In the genomic region with DNA sequence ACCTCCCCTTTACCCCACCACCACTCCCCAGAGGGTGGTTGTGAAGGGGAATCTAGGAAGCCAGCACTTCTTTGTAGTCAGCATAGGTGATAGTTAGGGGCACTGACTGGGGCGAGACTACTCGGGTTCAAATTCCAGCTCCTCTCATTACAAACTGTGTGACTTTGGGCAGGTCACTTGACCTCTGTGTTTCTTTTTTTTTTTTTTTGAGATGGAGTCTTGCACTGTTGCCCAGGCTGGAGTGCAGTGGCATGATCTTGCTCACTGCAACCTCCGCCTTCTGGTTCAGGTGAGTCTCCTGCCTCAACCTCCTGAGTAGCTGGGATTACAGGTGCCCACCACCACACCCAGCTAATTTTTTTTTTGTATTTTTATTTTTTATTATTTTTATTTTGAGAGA, we compare ENCODE assay signal across 7 cellular contexts. TPM values are rescaled to one million over a fixed set of nuclear protein-coding genes. Genes with fewer than 3 reads are reported as not detected.
DNase-seq lines count a peak whose midpoint lies in the region; TF ChIP-seq lines count a peak whose summit lies in the region.
"Not testable (repeated sequence)": the region's sequence is repeated elsewhere in the genome, so short reads cannot be mapped to it uniquely, and the experiment has no call there.
"Had no signal": no experiment of that assay in that cellular context is flagged by ENCODE, and none has a peak within 500 bp of the region (broad histone marks: within the 10 kb centered on the region; RNA-seq: fewer than 3 reads in every experiment).

No MANE protein-coding gene starts in this region.

- H3K4me1 ChIP-seq in NT2/D1 (ENCODE audit: insufficient read depth, insufficient read length) (peaks cover 12% of the 10 kb centered on the region), stomach (peaks cover 29 to 59% (median 42%) of the 10 kb centered on the region in 4 donors)
- H3K4me1 ChIP-seq in breast epithelium, result not testable (repeated sequence)

- H3K9me3 ChIP-seq in NT2/D1 (ENCODE audit: insufficient read depth, low read length); breast epithelium; stomach: not testable (repeated sequence)

- not testable (repeated sequence) for TF ChIP-seq POLR2A in breast epithelium (IDR thresholded peaks at IDR 0.05); stomach (IDR thresholded peaks at IDR 0.05)

- H3K4me1 Mint-ChIP-seq in glutamatergic neuron (ENCODE audit: low read depth, unreplicated experiment) (peaks cover 16% of the 10 kb centered on the region), nephron (peaks cover 27% of the 10 kb centered on the region)

- H3K27me3 Mint-ChIP-seq in glutamatergic neuron (ENCODE audit: unreplicated experiment) (peaks cover 19% of the 10 kb centered on the region), nephron (ENCODE audit: low read depth) (peaks cover 12% of the 10 kb centered on the region)

- TF ChIP-seq EP300 in stomach (IDR thresholded peaks at IDR 0.05), result not testable (repeated sequence)

- H3K4me3 Mint-ChIP-seq in glutamatergic neuron (ENCODE audit: unreplicated experiment) (peak overlapping the region; percentile 96), nephron (peak overlapping the region; percentile 90 to 97 (median 91))

- H3K27ac Mint-ChIP-seq in glutamatergic neuron (ENCODE audit: unreplicated experiment), result peak overlapping the region; percentile 99
- peak overlapping the region in 2 of 3 experiments; percentile 86 to 92 for H3K27ac Mint-ChIP-seq in nephron

- H3K9ac ChIP-seq in NT2/D1 (ENCODE audit: insufficient read length, low read depth), result peak overlapping the region; percentile 27

- DNase-seq in NT2/D1 (ENCODE audit: low read depth, low spot score); breast epithelium (ENCODE audit: low spot score in 2 of 2); glutamatergic neuron; stomach: not testable (repeated sequence)

- TF ChIP-seq CTCF in breast epithelium (IDR thresholded peaks at IDR 0.05); glutamatergic neuron (IDR thresholded peaks at IDR 0.05; ENCODE audit: partially characterized antibody, unreplicated experiment); nephron (IDR thresholded peaks at IDR 0.05; ENCODE audit: unreplicated experiment in 3 of 3); stomach (IDR thresholded peaks at IDR 0.05): not testable (repeated sequence)

- H3K9me3 Mint-ChIP-seq in glutamatergic neuron (ENCODE audit: unreplicated experiment), result peaks cover 13% of the 10 kb centered on the region
- H3K9me3 Mint-ChIP-seq in nephron, result not testable (repeated sequence)

- H3K27ac ChIP-seq in breast epithelium, result peak overlapping the region; percentile 99 to 100
- H3K27ac ChIP-seq in stomach, result peak overlapping the region in 4 of 5 donors; percentile 98 to 100 (median 99)

- H3K36me3 ChIP-seq in NT2/D1 (ENCODE audit: insufficient read depth, insufficient read length, low read length), result peaks cover 15% of the 10 kb centered on the region
- H3K36me3 ChIP-seq in breast epithelium, result not testable (repeated sequence)
- peaks cover 1 to 11% (median 6%) of the 10 kb centered on the region in 4 donors for H3K36me3 ChIP-seq in stomach

- not testable (repeated sequence) for H3K27me3 ChIP-seq in NT2/D1 (ENCODE audit: insufficient read depth, insufficient read length); breast epithelium; stomach

- not testable (repeated sequence) for H3K4me3 ChIP-seq in NT2/D1 (ENCODE audit: insufficient read length, low read depth); stomach
- H3K4me3 ChIP-seq in breast epithelium, result peak overlapping the region in 1 of 3 donors; percentile 85

- intact Hi-C loops in breast epithelium (cut with DNase I; ENCODE audit: low total_unique reads); stomach (cut with DNase I; ENCODE audit: low total_unique reads): not testable (repeated sequence)

- 73 to 96% (median 89%) methylated on average over 3 of the region's 3 CpGs for WGBS in stomach, 5 donors

- H3K36me3 Mint-ChIP-seq in glutamatergic neuron (ENCODE audit: unreplicated experiment); nephron (ENCODE audit: low read depth): not testable (repeated sequence)

RNA-seq across cellular contexts. Expression of a gene that starts 1.8 kb away (rescaled TPM):
- 10 to 100 TPM in 1 of 3 donors, 1 to 10 TPM in 2; 5.3 to 10.5 (median 7.2) TPM for total RNA-seq in breast epithelium
- total RNA-seq in glutamatergic neuron (ENCODE audit: unreplicated experiment), result 65.0 TPM
- 1 to 10 TPM in 4 of 5 donors, not detected in 1; 1.8 to 7.7 (median 4.5) TPM for total RNA-seq in stomach
- polyA plus RNA-seq in stomach, result 10 to 100 TPM; 14.1 to 48.0 (median 18.7) TPM

RNA-seq across cellular contexts. Expression of a gene that starts 20.2 kb away (rescaled TPM):
- total RNA-seq in breast epithelium (10 to 100 TPM in 2 of 3 donors, 1 to 10 TPM in 1; 9.4 to 15.1 (median 14.8) TPM), glutamatergic neuron (ENCODE audit: unreplicated experiment) (16.8 TPM), stomach (10 to 100 TPM; 16.1 to 62.4 (median 21.7) TPM)
- polyA plus RNA-seq in stomach, result 10 to 100 TPM; 14.3 to 35.1 (median 20.9) TPM

RNA-seq across cellular contexts. Expression of a gene that starts 33.1 kb away (rescaled TPM):
- total RNA-seq in breast epithelium (10 to 100 TPM in 2 of 3 donors, 1 to 10 TPM in 1; 7.5 to 20.0 (median 10.8) TPM), glutamatergic neuron (ENCODE audit: unreplicated experiment) (1.4 TPM), stomach (10 to 100 TPM in 1 of 5 donors, 1 to 10 TPM in 3, under 1 TPM in 1; 0.45 to 15.2 (median 1.9) TPM)
- 1 to 10 TPM; 2.3 to 7.2 (median 3.5) TPM for polyA plus RNA-seq in stomach
- total RNA-seq: cardiac muscle cell had no signal
- polyA plus RNA-seq: cardiac muscle cell, foreskin keratinocyte had no signal

RNA-seq across cellular contexts. Expression of a gene that starts 45.5 kb away (rescaled TPM):
- 1 to 10 TPM; 4.5 to 7.5 (median 6.4) TPM for total RNA-seq in breast epithelium
- 37.0 TPM for total RNA-seq in glutamatergic neuron (ENCODE audit: unreplicated experiment)
- total RNA-seq in stomach, result 10 to 100 TPM in 4 of 5 donors, 1 to 10 TPM in 1; 2.9 to 69.2 (median 17.0) TPM
- 1 to 10 TPM; 6.0 to 9.8 (median 8.7) TPM for polyA plus RNA-seq in stomach

RNA-seq across cellular contexts. Expression of a gene that starts 55.5 kb away (rescaled TPM):
- total RNA-seq in breast epithelium, result 1 to 10 TPM; 2.9 to 8.8 (median 6.6) TPM
- not detected for total RNA-seq in glutamatergic neuron (ENCODE audit: unreplicated experiment)
- total RNA-seq in stomach, result 10 to 100 TPM in 1 of 5 donors, under 1 TPM in 2, not detected in 2; 0.73 to 11.1 (median 0.87) TPM
- polyA plus RNA-seq in stomach, result under 1 TPM; 0.13 to 0.93 (median 0.76) TPM
- total RNA-seq: cardiac muscle cell, foreskin keratinocyte had no signal
- polyA plus RNA-seq: cardiac muscle cell, foreskin keratinocyte had no signal
